Comparison of ENCODE assay signal across 33 cellular contexts in genomic region chr16:20107086-20107485, GRCh38. TPM values are rescaled to one million over a fixed set of nuclear protein-coding genes. Genes with fewer than 3 reads are reported as not detected.
"Had no signal": no experiment of that assay in that cellular context is flagged by ENCODE, and none has a peak within 500 bp of the region (broad histone marks: within the 10 kb centered on the region; RNA-seq: fewer than 3 reads in every experiment).

No MANE protein-coding gene starts in this region.

- H3K36me3 Mint-ChIP-seq: memory B cell; mesothelial cell of epicardium; naive B cell; natural killer cell treated with Interleukin-12 subunit alpha and Interleukin-12 subunit beta and Interleukin-15 and Interleukin-18, amount 100 ng/mL, for 72 hours; stimulated activated effector memory CD8-positive, alpha-beta T cell treated with anti-CD3 and anti-CD28 coated beads, Interleukin-12 subunit alpha, Interleukin-12 subunit beta, amount 100 ng/mL, for 72 hours; type B pancreatic cell had no signal

- ATAC-seq: foreskin keratinocyte; heart right ventricle; left lobe of liver; mucosa of descending colon; natural killer cell treated with Interleukin-12 subunit alpha and Interleukin-12 subunit beta and Interleukin-15 and Interleukin-18, amount 100 ng/mL, for 72 hours; stimulated activated effector memory CD8-positive, alpha-beta T cell treated with anti-CD3 and anti-CD28 coated beads, Interleukin-12 subunit alpha, Interleukin-12 subunit beta, amount 100 ng/mL, for 72 hours had no signal

- H3K4me1 Mint-ChIP-seq: memory B cell; mesothelial cell of epicardium; naive B cell; neural crest cell; stimulated activated effector memory CD8-positive, alpha-beta T cell treated with anti-CD3 and anti-CD28 coated beads, Interleukin-12 subunit alpha, Interleukin-12 subunit beta, amount 100 ng/mL, for 72 hours had no signal

- DNase-seq: dermis blood vessel endothelial cell; effector memory CD4-positive, alpha-beta T cell; foreskin keratinocyte; glutamatergic neuron; heart right ventricle; hippocampal formation; mucosa of descending colon; naive B cell; sigmoid colon; stimulated activated CD4-positive, alpha-beta T cell treated with anti-CD3 and anti-CD28 coated beads, Interleukin-2, amount 100 ng/mL, for 24 hours; stimulated activated CD4-positive, alpha-beta T cell treated with anti-CD3 and anti-CD28 coated beads, Interleukin-4, amount 100 ng/mL, for 24 hours; stimulated activated naive CD4-positive, alpha-beta T cell treated with Interleukin-2 at 50 U/mL for 16 hours; stomach; testis; tibial artery had no signal

- H3K4me3 Mint-ChIP-seq: memory B cell; mesothelial cell of epicardium; naive B cell; natural killer cell treated with Interleukin-12 subunit alpha and Interleukin-12 subunit beta and Interleukin-15 and Interleukin-18, amount 100 ng/mL, for 72 hours; neural crest cell; stimulated activated effector memory CD8-positive, alpha-beta T cell treated with anti-CD3 and anti-CD28 coated beads, Interleukin-12 subunit alpha, Interleukin-12 subunit beta, amount 100 ng/mL, for 72 hours; type B pancreatic cell had no signal

- H3K9me3 Mint-ChIP-seq: mesothelial cell of epicardium, neural crest cell, type B pancreatic cell had no signal

- H3K27ac Mint-ChIP-seq: memory B cell; mesothelial cell of epicardium; naive B cell; natural killer cell treated with Interleukin-12 subunit alpha and Interleukin-12 subunit beta and Interleukin-15 and Interleukin-18, amount 100 ng/mL, for 72 hours; progenitor cell of endocrine pancreas; stimulated activated effector memory CD8-positive, alpha-beta T cell treated with anti-CD3 and anti-CD28 coated beads, Interleukin-12 subunit alpha, Interleukin-12 subunit beta, amount 100 ng/mL, for 72 hours; type B pancreatic cell had no signal

RNA-seq across cellular contexts. Expression of gene GPR139, which starts 33.4 kb away (rescaled TPM):
- total RNA-seq: dermis blood vessel endothelial cell; endothelial cell of umbilical vein; epithelial cell of proximal tubule; esophagus muscularis mucosa; fibroblast of lung; foreskin keratinocyte; heart right ventricle; left lobe of liver; liver; lung; mesothelial cell of epicardium; mucosa of descending colon; natural killer cell treated with Interleukin-12 subunit alpha and Interleukin-12 subunit beta and Interleukin-15 and Interleukin-18, amount 100 ng/mL, for 72 hours; neural crest cell; osteoblast; progenitor cell of endocrine pancreas; sigmoid colon; skeletal muscle tissue; stomach; subcutaneous adipose tissue; testis; urinary bladder had no signal
